ENCODE assay signal across 9 cellular contexts in genomic region chr11:57459112-57460016, GRCh38. TPM values are rescaled to one million over a fixed set of nuclear protein-coding genes. Genes with fewer than 3 reads are reported as not detected.
DNase-seq lines count a peak whose midpoint lies in the region; ATAC-seq and TF ChIP-seq lines count a peak whose summit lies in the region.
"Had no signal": no experiment of that assay in that cellular context is flagged by ENCODE, and none has a peak within 500 bp of the region (broad histone marks: within the 10 kb centered on the region; RNA-seq: fewer than 3 reads in every experiment).

No MANE protein-coding gene starts in this region.

- no peaks in the 10 kb centered on the region for H3K36me3 ChIP-seq in BJ (ENCODE audit: control insufficient read depth, insufficient read depth, low read length)

- DNase-seq in BJ (ENCODE audit: low read depth): no peak
- DNase-seq in HuH-7 (ENCODE audit: low spot score): peak; percentile 80
- DNase-seq in activated CD8-positive, alpha-beta memory T cell treated with anti-CD3 and anti-CD28 coated beads, Interleukin-2, amount 50 U/mL, for 48 hours: peak; percentile 68
- DNase-seq in right cardiac atrium: peak in 1 of 3 donors; percentile 62
- peak; percentile 26 to 34 for DNase-seq in stimulated activated CD4-positive, alpha-beta T cell treated with anti-CD3 and anti-CD28 coated beads, Interleukin-2, amount 100 ng/mL, for 24 hours
- no peak for DNase-seq in central memory CD4-positive, alpha-beta T cell

- POLR2A ChIA-PET in BJ (lab: Charles Lee): interaction anchor here (0.6 kb wide), 1 partner anchor 137 kb away, joined by 5 read pairs; no protein-coding TSS in a partner anchor

- H3K4me1 ChIP-seq in right cardiac atrium (ENCODE audit: control insufficient read depth, insufficient read depth, low read length): no peaks in the 10 kb centered on the region

- H3K27ac ChIP-seq in right cardiac atrium (ENCODE audit: low read length): no peak overlapping the region

- H3K27me3 ChIP-seq in BJ (ENCODE audit: control insufficient read depth, insufficient read depth, low read length): peaks cover 30% of the 10 kb centered on the region
- H3K27me3 ChIP-seq in right cardiac atrium (ENCODE audit: control insufficient read depth, insufficient read depth): no peaks in the 10 kb centered on the region

- TF ChIP-seq CTCF in BJ (IDR thresholded peaks at IDR 0.05; ENCODE audit: insufficient read depth, low read depth, low read length): no peak

- H3K4me3 ChIP-seq in BJ (ENCODE audit: low read depth, low read length): peak overlapping the region; percentile 22
- peak overlapping the region; percentile 65 for H3K4me3 ChIP-seq in right cardiac atrium (ENCODE audit: low read length)

- no peaks in the 10 kb centered on the region for H3K9me3 ChIP-seq in right cardiac atrium (ENCODE audit: control insufficient read depth, low read length)

- CTCF ChIA-PET in BJ (lab: Yijun Ruan, JAX): interaction anchor here (0.6 to 12.8 kb wide), 46 partner anchors 8 to 262 kb away, joined by 3 to 188 read pairs (median 6); partner anchors contain the start of genes P2RX3, SERPING1, SLC43A1 and SLC43A3

- ATAC-seq in right cardiac atrium: no peak
- no peak for ATAC-seq in HG03025 (IDR thresholded peaks at IDR 0.05; ENCODE audit: low FRiP score, unreplicated experiment)
- no peak for ATAC-seq in GM19397 (IDR thresholded peaks at IDR 0.05; ENCODE audit: unreplicated experiment)

- intact Hi-C loops in right cardiac atrium (cut with DNase I): loop anchor here (2.0 to 10.0 kb wide), 7 partner anchors 67 to 1055 kb away; partner anchors contain the start of genes UBE2L6 (in 1 of the 4) and YPEL4 (in 1 of the 4)

- WGBS in right cardiac atrium: under 1% methylated on average over 65 of the region's 65 CpGs

RNA-seq across cellular contexts. Expression of gene RTN4RL2, which starts 1.0 kb away (rescaled TPM):
- polyA plus RNA-seq in BJ (2011; rRNA removed) (0.10 and 0.43 TPM in 2 replicates), right cardiac atrium (0.97 TPM)
- not detected in 2 replicates for polyA minus RNA-seq in BJ (2011; rRNA and poly(A)+ RNA removed)
- 1 to 10 TPM in 1 of 4 donors, under 1 TPM in 3; 0.65 to 1.4 (median 0.79) TPM for total RNA-seq in right cardiac atrium
- total RNA-seq: dermis microvascular lymphatic vessel endothelial cell had no signal

RNA-seq across cellular contexts. Expression of gene SLC43A3, which starts 32.4 kb away (rescaled TPM):
- polyA plus RNA-seq in BJ (2011; rRNA removed) (16.7 and 26.7 TPM in 2 replicates), right cardiac atrium (20.7 TPM)
- polyA minus RNA-seq in BJ (2011; rRNA and poly(A)+ RNA removed): 11.7 and 22.9 TPM in 2 replicates
- 10 to 100 TPM; 24.1 to 37.0 (median 30.7) TPM for total RNA-seq in right cardiac atrium

RNA-seq across cellular contexts. Expression of gene SLC43A1, which starts 56.1 kb away (rescaled TPM):
- 11.8 and 23.4 TPM in 2 replicates for polyA plus RNA-seq in BJ (2011; rRNA removed)
- polyA minus RNA-seq in BJ (2011; rRNA and poly(A)+ RNA removed): 13.3 and 17.9 TPM in 2 replicates
- total RNA-seq in right cardiac atrium: 1 to 10 TPM; 3.4 to 10.0 (median 8.8) TPM
- 8.4 TPM for polyA plus RNA-seq in right cardiac atrium

Comparison
In these comparisons a context has a peak if more than half of its experiments do, and no peak if none do; other contexts are left out.
1. DNase-seq: peak in HuH-7 (single experiment), activated CD8-positive, alpha-beta memory T cell treated with anti-CD3 and anti-CD28 coated beads, Interleukin-2, amount 50 U/mL, for 48 hours (single experiment) and stimulated activated CD4-positive, alpha-beta T cell treated with anti-CD3 and anti-CD28 coated beads, Interleukin-2, amount 100 ng/mL, for 24 hours (2 of 2); none in BJ (single experiment) and central memory CD4-positive, alpha-beta T cell (single experiment).